Comparison of ENCODE assay signal across 17 cellular contexts in the genomic region with DNA sequence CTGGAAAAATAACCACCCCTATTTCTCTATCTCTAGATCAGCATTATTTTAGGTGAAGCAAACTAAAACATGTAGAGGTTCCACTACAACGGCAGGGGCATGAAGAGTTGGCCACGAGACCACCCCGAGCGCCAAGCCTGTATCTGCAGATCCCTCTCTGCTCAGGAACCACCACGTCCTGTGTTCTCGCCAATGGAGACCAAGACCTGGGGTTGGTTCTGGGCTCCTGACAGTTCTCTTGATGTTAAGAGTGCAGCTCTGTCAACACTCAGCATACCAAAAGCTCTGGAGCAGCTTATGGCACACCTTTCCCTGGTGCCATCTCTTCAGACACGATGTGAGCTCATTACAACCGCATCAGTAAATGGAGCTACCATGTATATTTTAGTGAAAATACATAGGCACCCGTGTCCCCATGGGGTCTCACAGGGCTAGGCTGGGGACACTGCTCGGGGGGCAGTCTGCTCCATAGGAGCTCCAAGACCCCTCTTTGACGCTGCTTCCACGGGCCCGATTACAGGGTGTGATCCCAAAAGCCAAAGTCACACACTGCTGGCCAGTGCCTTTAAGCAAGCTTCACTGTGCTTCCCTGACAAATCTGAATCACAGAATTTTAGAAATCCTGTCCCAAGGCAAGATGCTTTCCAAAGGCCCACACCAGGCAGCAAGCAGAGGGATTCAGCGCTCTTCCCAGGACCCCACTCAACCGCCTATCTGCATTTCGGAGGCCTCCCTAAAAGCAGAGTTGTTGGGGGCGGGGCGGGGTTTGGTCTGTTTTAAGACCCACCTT.
DNase-seq lines count a peak whose midpoint lies in the region; ATAC-seq lines count a peak whose summit lies in the region.
"Had no signal": no experiment of that assay in that cellular context is flagged by ENCODE, and none has a peak within 500 bp of the region (broad histone marks: within the 10 kb centered on the region; RNA-seq: fewer than 3 reads in every experiment).

No MANE protein-coding gene starts in this region.

- no peaks in the 10 kb centered on the region for H3K27me3 Mint-ChIP-seq in activated CD4-positive, alpha-beta T cell treated with anti-CD3 and anti-CD28 coated beads for 36 hours
- no peaks in the 10 kb centered on the region for H3K27me3 Mint-ChIP-seq in activated CD4-positive, alpha-beta T cell treated with anti-CD3 and anti-CD28 coated beads, Interleukin-2, amount 10 ng/mL, durations not matched to agents 24 days and 14 days
- H3K27me3 Mint-ChIP-seq in CD4-positive, CD25-positive, alpha-beta regulatory T cell = no peaks in the 10 kb centered on the region
- H3K27me3 Mint-ChIP-seq in activated CD8-positive, alpha-beta T cell treated with anti-CD3 and anti-CD28 coated beads, Interleukin-2, amount 10 ng/mL, durations not matched to agents 7 days and 5 days (ENCODE audit: low read depth) = no peaks in the 10 kb centered on the region
- H3K27me3 Mint-ChIP-seq in naive thymus-derived CD4-positive, alpha-beta T cell = no peaks in the 10 kb centered on the region

- H3K4me1 ChIP-seq in CD4-positive, CD25-positive, alpha-beta regulatory T cell (ENCODE audit: control insufficient read depth, insufficient read depth, low read length, poor library complexity, severe bottlenecking) = peaks cover 6% of the 10 kb centered on the region
- no peaks in the 10 kb centered on the region for H3K4me1 ChIP-seq in naive thymus-derived CD4-positive, alpha-beta T cell (ENCODE audit: control insufficient read depth in 2 of 2, insufficient read depth in 2 of 2, low read length in 2 of 2)

- POLR2A ChIA-PET in activated CD4-positive, alpha-beta T cell treated with anti-CD3 and anti-CD28 coated beads for 36 hours (lab: Charles Lee) = interaction anchor here (0.6 to 0.7 kb wide), 3 partner anchors 10 to 239 kb away, joined by 3 read pairs; no protein-coding TSS in a partner anchor
- POLR2A ChIA-PET in activated CD8-positive, alpha-beta T cell treated with anti-CD3 and anti-CD28 coated beads, Interleukin-2, amount 10 ng/mL, durations not matched to agents 7 days and 5 days (lab: Charles Lee) = no interaction called here
- POLR2A ChIA-PET in naive thymus-derived CD4-positive, alpha-beta T cell (lab: Charles Lee) = interaction anchor here (0.9 kb wide), 1 partner anchor 12 kb away, joined by 4 read pairs; no protein-coding TSS in a partner anchor

- no peak for DNase-seq in activated CD4-positive, alpha-beta T cell treated with anti-CD3 and anti-CD28 coated beads for 36 hours
- no peak for DNase-seq in activated CD4-positive, alpha-beta T cell treated with anti-CD3 and anti-CD28 coated beads, Interleukin-2, amount 10 ng/mL, durations not matched to agents 24 days and 14 days
- DNase-seq in CD4-positive, CD25-positive, alpha-beta regulatory T cell = no peak
- DNase-seq in activated CD8-positive, alpha-beta T cell treated with anti-CD3 and anti-CD28 coated beads, Interleukin-2, amount 10 ng/mL, durations not matched to agents 7 days and 5 days = peak; percentile 18
- no peak for DNase-seq in naive thymus-derived CD4-positive, alpha-beta T cell
- DNase-seq in GOT3 (lab: John Stamatoyannopoulos, UW) (no peak), midbrain (lab: John Stamatoyannopoulos, UW) (no peak)
- DNase-seq: activated CD8-positive, alpha-beta memory T cell treated with anti-CD3 and anti-CD28 coated beads, Interleukin-2, amount 50 U/mL, for 4 hours; activated naive CD4-positive, alpha-beta T cell; DMS 273 treated with DMSO at 0.1 percent for 48 hours; endodermal cell; NCI-H510A treated with DMSO at 0.1 percent for 48 hours; spleen; stimulated activated CD4-positive, alpha-beta T cell treated with anti-CD3 and anti-CD28 coated beads, Interleukin-4, amount 100 ng/mL, for 24 hours had no signal

- H3K4me3 Mint-ChIP-seq in activated CD4-positive, alpha-beta T cell treated with anti-CD3 and anti-CD28 coated beads for 36 hours = no peak overlapping the region
- H3K4me3 Mint-ChIP-seq in activated CD4-positive, alpha-beta T cell treated with anti-CD3 and anti-CD28 coated beads, Interleukin-2, amount 10 ng/mL, durations not matched to agents 24 days and 14 days = no peak overlapping the region
- no peak overlapping the region for H3K4me3 Mint-ChIP-seq in CD4-positive, CD25-positive, alpha-beta regulatory T cell
- no peak overlapping the region for H3K4me3 Mint-ChIP-seq in activated CD8-positive, alpha-beta T cell treated with anti-CD3 and anti-CD28 coated beads, Interleukin-2, amount 10 ng/mL, durations not matched to agents 7 days and 5 days
- no peak overlapping the region for H3K4me3 Mint-ChIP-seq in naive thymus-derived CD4-positive, alpha-beta T cell
- H3K4me3 Mint-ChIP-seq: endodermal cell had no signal

- H3K36me3 Mint-ChIP-seq in activated CD4-positive, alpha-beta T cell treated with anti-CD3 and anti-CD28 coated beads for 36 hours (ENCODE audit: low read depth) = peaks cover 75% of the 10 kb centered on the region
- H3K36me3 Mint-ChIP-seq in activated CD4-positive, alpha-beta T cell treated with anti-CD3 and anti-CD28 coated beads, Interleukin-2, amount 10 ng/mL, durations not matched to agents 24 days and 14 days (ENCODE audit: low read depth) = peaks cover 73% of the 10 kb centered on the region
- peaks cover 42% of the 10 kb centered on the region for H3K36me3 Mint-ChIP-seq in CD4-positive, CD25-positive, alpha-beta regulatory T cell
- H3K36me3 Mint-ChIP-seq in activated CD8-positive, alpha-beta T cell treated with anti-CD3 and anti-CD28 coated beads, Interleukin-2, amount 10 ng/mL, durations not matched to agents 7 days and 5 days (ENCODE audit: low read depth) = peaks cover 77% of the 10 kb centered on the region
- H3K36me3 Mint-ChIP-seq in naive thymus-derived CD4-positive, alpha-beta T cell = peaks cover 12 to 69% (median 27%) of the 10 kb centered on the region in 5 donors

- H3K9me3 Mint-ChIP-seq in activated CD4-positive, alpha-beta T cell treated with anti-CD3 and anti-CD28 coated beads for 36 hours (ENCODE audit: low read depth) = no peaks in the 10 kb centered on the region
- no peaks in the 10 kb centered on the region for H3K9me3 Mint-ChIP-seq in activated CD4-positive, alpha-beta T cell treated with anti-CD3 and anti-CD28 coated beads, Interleukin-2, amount 10 ng/mL, durations not matched to agents 24 days and 14 days
- H3K9me3 Mint-ChIP-seq in CD4-positive, CD25-positive, alpha-beta regulatory T cell = no peaks in the 10 kb centered on the region
- H3K9me3 Mint-ChIP-seq in activated CD8-positive, alpha-beta T cell treated with anti-CD3 and anti-CD28 coated beads, Interleukin-2, amount 10 ng/mL, durations not matched to agents 7 days and 5 days (ENCODE audit: insufficient read depth) = no peaks in the 10 kb centered on the region
- peaks cover 0 to 1% (median 0%) of the 10 kb centered on the region in 11 donors for H3K9me3 Mint-ChIP-seq in naive thymus-derived CD4-positive, alpha-beta T cell
- H3K9me3 Mint-ChIP-seq: endodermal cell had no signal

- no peaks in the 10 kb centered on the region for H3K27me3 ChIP-seq in CD4-positive, CD25-positive, alpha-beta regulatory T cell (ENCODE audit: control insufficient read depth, insufficient read depth, low read length)
- H3K27me3 ChIP-seq in naive thymus-derived CD4-positive, alpha-beta T cell (ENCODE audit: control insufficient read depth in 2 of 2, insufficient read depth in 2 of 2, low read length in 2 of 2) = no peaks in the 10 kb centered on the region
- H3K27me3 ChIP-seq: neutrophil, spleen had no signal

- no peak for ATAC-seq in activated CD4-positive, alpha-beta T cell treated with anti-CD3 and anti-CD28 coated beads for 36 hours
- ATAC-seq in CD4-positive, CD25-positive, alpha-beta regulatory T cell (ENCODE audit: low read depth in 2 of 2) = no peak
- ATAC-seq in activated CD8-positive, alpha-beta T cell treated with anti-CD3 and anti-CD28 coated beads, Interleukin-2, amount 10 ng/mL, durations not matched to agents 7 days and 5 days = no peak
- ATAC-seq in naive thymus-derived CD4-positive, alpha-beta T cell = no peak
- ATAC-seq in GM21825 (IDR thresholded peaks at IDR 0.05; ENCODE audit: unreplicated experiment) = no peak

- intact Hi-C loops in activated CD4-positive, alpha-beta T cell treated with anti-CD3 and anti-CD28 coated beads for 36 hours (cut with DNase I, micrococcal nuclease) = no loop called here
- intact Hi-C loops in activated CD4-positive, alpha-beta T cell treated with anti-CD3 and anti-CD28 coated beads, Interleukin-2, amount 10 ng/mL, durations not matched to agents 24 days and 14 days (cut with micrococcal nuclease) = no loop called here
- intact Hi-C loops in naive thymus-derived CD4-positive, alpha-beta T cell (cut with micrococcal nuclease) = no loop called here

- peaks cover 95% of the 10 kb centered on the region for H3K36me3 ChIP-seq in CD4-positive, CD25-positive, alpha-beta regulatory T cell (ENCODE audit: control insufficient read depth, insufficient read depth, low read length)
- H3K36me3 ChIP-seq in naive thymus-derived CD4-positive, alpha-beta T cell (ENCODE audit: control insufficient read depth in 2 of 3, insufficient read depth in 3 of 3, low read length in 3 of 3) = peaks cover 27 to 87% (median 37%) of the 10 kb centered on the region in 3 experiments

- CTCF ChIA-PET in activated CD4-positive, alpha-beta T cell treated with anti-CD3 and anti-CD28 coated beads for 36 hours (lab: Charles Lee) = interaction anchor here (1.0 to 2.6 kb wide), 5 partner anchors 10 to 149 kb away, joined by 3 to 9 read pairs (median 4); no protein-coding TSS in a partner anchor
- CTCF ChIA-PET in activated CD8-positive, alpha-beta T cell treated with anti-CD3 and anti-CD28 coated beads, Interleukin-2, amount 10 ng/mL, durations not matched to agents 7 days and 5 days (lab: Charles Lee) = interaction anchor here (0.8 to 1.7 kb wide), 3 partner anchors 15 to 210 kb away, joined by 3 to 7 read pairs (median 3); no protein-coding TSS in a partner anchor
- CTCF ChIA-PET in naive thymus-derived CD4-positive, alpha-beta T cell (lab: Charles Lee) = interaction anchor here (1.4 kb wide), 1 partner anchor 14 kb away, joined by 3 read pairs; no protein-coding TSS in a partner anchor

- peaks cover 8% of the 10 kb centered on the region for H3K4me1 Mint-ChIP-seq in activated CD4-positive, alpha-beta T cell treated with anti-CD3 and anti-CD28 coated beads for 36 hours
- H3K4me1 Mint-ChIP-seq in activated CD4-positive, alpha-beta T cell treated with anti-CD3 and anti-CD28 coated beads, Interleukin-2, amount 10 ng/mL, durations not matched to agents 24 days and 14 days = peaks cover 20% of the 10 kb centered on the region
- peaks cover 0 to 19% (median 14%) of the 10 kb centered on the region in 4 donors for H3K4me1 Mint-ChIP-seq in CD4-positive, CD25-positive, alpha-beta regulatory T cell
- H3K4me1 Mint-ChIP-seq in activated CD8-positive, alpha-beta T cell treated with anti-CD3 and anti-CD28 coated beads, Interleukin-2, amount 10 ng/mL, durations not matched to agents 7 days and 5 days (ENCODE audit: low read depth) = peaks cover 20% of the 10 kb centered on the region
- peaks cover 4 to 33% (median 26%) of the 10 kb centered on the region in 7 donors for H3K4me1 Mint-ChIP-seq in naive thymus-derived CD4-positive, alpha-beta T cell

- H3K27ac Mint-ChIP-seq in activated CD4-positive, alpha-beta T cell treated with anti-CD3 and anti-CD28 coated beads for 36 hours = peak overlapping the region; percentile 3
- no peak overlapping the region for H3K27ac Mint-ChIP-seq in activated CD4-positive, alpha-beta T cell treated with anti-CD3 and anti-CD28 coated beads, Interleukin-2, amount 10 ng/mL, durations not matched to agents 24 days and 14 days
- peak overlapping the region; percentile 43 to 81 (median 79) for H3K27ac Mint-ChIP-seq in CD4-positive, CD25-positive, alpha-beta regulatory T cell
- peak overlapping the region; percentile 60 for H3K27ac Mint-ChIP-seq in activated CD8-positive, alpha-beta T cell treated with anti-CD3 and anti-CD28 coated beads, Interleukin-2, amount 10 ng/mL, durations not matched to agents 7 days and 5 days
- peak overlapping the region in 8 of 9 donors; percentile 23 to 93 (median 84) for H3K27ac Mint-ChIP-seq in naive thymus-derived CD4-positive, alpha-beta T cell
- H3K27ac Mint-ChIP-seq: endodermal cell had no signal

- H3K4me3 ChIP-seq in CD4-positive, CD25-positive, alpha-beta regulatory T cell (ENCODE audit: low read depth, low read length) = no peak overlapping the region
- H3K4me3 ChIP-seq in naive thymus-derived CD4-positive, alpha-beta T cell (ENCODE audit: low read length) = no peak overlapping the region
- H3K4me3 ChIP-seq: spleen had no signal

- no peak overlapping the region for H3K27ac ChIP-seq in CD4-positive, CD25-positive, alpha-beta regulatory T cell (ENCODE audit: insufficient read depth, low read length, poor library complexity, severe bottlenecking)
- no peak overlapping the region for H3K27ac ChIP-seq in naive thymus-derived CD4-positive, alpha-beta T cell (ENCODE audit: low read depth, low read length)
- H3K27ac ChIP-seq: 22Rv1, neutrophil had no signal

- no peaks in the 10 kb centered on the region for H3K9me3 ChIP-seq in CD4-positive, CD25-positive, alpha-beta regulatory T cell (ENCODE audit: control insufficient read depth in 2 of 2, low read length in 2 of 2)
- no peaks in the 10 kb centered on the region for H3K9me3 ChIP-seq in naive thymus-derived CD4-positive, alpha-beta T cell (ENCODE audit: control insufficient read depth in 2 of 3, low read length in 3 of 3)
- H3K9me3 ChIP-seq: neutrophil, spleen had no signal
